In genomic region chr2:25339791-25340339, GRCh38 we compare ENCODE assay signal across 7 cellular contexts. TPM values are rescaled to one million over a fixed set of nuclear protein-coding genes. Genes with fewer than 3 reads are reported as not detected.
DNase-seq lines count a peak whose midpoint lies in the region; ATAC-seq, FAIRE-seq and TF ChIP-seq lines count a peak whose summit lies in the region.

No MANE protein-coding gene starts in this region.

- H3K36me3 ChIP-seq in HAP-1 (replicated peaks) (no peaks in the 10 kb centered on the region), PC-3 (ENCODE audit: low read depth, low read length) (no peaks in the 10 kb centered on the region)

- no peaks in the 10 kb centered on the region for H3F3A ChIP-seq in PC-3 (ENCODE audit: low read length, unreplicated experiment)

- TF ChIP-seq CTCF in PC-3 (conservative IDR thresholded peaks at IDR 0.05; ENCODE audit: low read depth, low read length) (no peak), epithelial cell of proximal tubule (conservative IDR thresholded peaks at IDR 0.05; ENCODE audit: low read depth, low read length) (no peak), neural crest cell (conservative IDR thresholded peaks at IDR 0.05) (no peak)

- H3K9me3 ChIP-seq in HAP-1 (no peaks in the 10 kb centered on the region), PC-3 (ENCODE audit: low read length) (no peaks in the 10 kb centered on the region)

- H3K9me3 Mint-ChIP-seq in neural crest cell: no peaks in the 10 kb centered on the region

- no peak overlapping the region for H2AFZ ChIP-seq in PC-3 (ENCODE audit: low read length)

- H3K4me3 Mint-ChIP-seq in neural crest cell: peak overlapping the region; percentile 76

- no peak overlapping the region for H3K9ac ChIP-seq in PC-3 (ENCODE audit: low read length)

- BruUV-seq in PC-3 (replicated peaks; lab: Mats Ljungman, UMichigan): no TSS peak

- H3K79me2 ChIP-seq in PC-3 (ENCODE audit: low read length): no peaks in the 10 kb centered on the region

- intact Hi-C loops in PC-3 (cut with micrococcal nuclease): no loop called here

- no peaks in the 10 kb centered on the region for H4K20me1 ChIP-seq in PC-3 (ENCODE audit: low read length)

- peak overlapping the region; percentile 32 for H3K4me3 ChIP-seq in HAP-1
- peak overlapping the region; percentile 65; the same call in 1 of the 2 replicates for H3K4me3 ChIP-seq in PC-3 (ENCODE audit: low read length)
- peak overlapping the region; percentile 64 for H3K4me3 ChIP-seq in epithelial cell of proximal tubule (ENCODE audit: low read depth, low read length)

- H3K4me1 ChIP-seq in HAP-1 (peaks cover 8% of the 10 kb centered on the region), PC-3 (ENCODE audit: insufficient read depth, low read length) (0 out of 2 replicates have a peak, but pooled peaks cover 4% of the 10 kb centered on the region)

- DNase-seq in HAP-1 (ENCODE audit: low spot score in 2 of 2): peak in 1 of 2 experiments; percentile 35
- DNase-seq in PC-3: no peak
- DNase-seq in epithelial cell of proximal tubule (ENCODE audit: low read depth): no peak
- no peak for DNase-seq in neural crest cell (ENCODE audit: low read depth, low spot score)
- no peak for DNase-seq in NOMO-1 (lab: John Stamatoyannopoulos, UW; ENCODE audit: unreplicated experiment in 2 of 2)
- DNase-seq in RCC 7860 (ENCODE audit: low spot score): no peak

- peaks cover 4% of the 10 kb centered on the region for H3K4me1 Mint-ChIP-seq in neural crest cell

- no peak for FAIRE-seq in RCC 7860 (lab: Jason Lieb, UNC)

- CTCF ChIA-PET in PC-3 (lab: Charles Lee): no interaction called here

- no peak for ATAC-seq in PC-3
- ATAC-seq in HG02798 (IDR thresholded peaks at IDR 0.05; ENCODE audit: poor library complexity, unreplicated experiment): no peak

- no peak overlapping the region for H3K27ac ChIP-seq in PC-3 (ENCODE audit: low read length)

- H3K27me3 Mint-ChIP-seq in neural crest cell (ENCODE audit: low read depth): peaks cover 13% of the 10 kb centered on the region

- H3K4me2 ChIP-seq in PC-3 (ENCODE audit: low read length): peak overlapping the region; percentile 85

- no peak overlapping the region for H3K27ac Mint-ChIP-seq in neural crest cell (ENCODE audit: unreplicated experiment)

- POLR2A ChIA-PET in PC-3 (lab: Charles Lee; ENCODE audit: unreplicated experiment): no interaction called here

- no peaks in the 10 kb centered on the region for H3K9me2 ChIP-seq in PC-3 (replicated peaks; ENCODE audit: low read length)

- in situ Hi-C loops in HAP-1 (cut with MboI; ENCODE audit: low sequenced_read_pairs): no loop called here

- H3K36me3 Mint-ChIP-seq in neural crest cell (ENCODE audit: low read depth): no peaks in the 10 kb centered on the region

- no peaks in the 10 kb centered on the region for H3K27me3 ChIP-seq in HAP-1 (ENCODE audit: low read depth)
- H3K27me3 ChIP-seq in PC-3 (ENCODE audit: low read length): no peaks in the 10 kb centered on the region

RNA-seq across cellular contexts. Expression of gene DNMT3A, which starts 1.9 kb away (rescaled TPM):
- total RNA-seq in PC-3 (2014; rRNA removed) (12.2 and 20.6 TPM in 2 replicates), epithelial cell of proximal tubule (15.4 and 20.5 TPM in 2 replicates), neural crest cell (113 and 114 TPM in 2 replicates)
